20 cellular contexts compared by ENCODE assay signal in genomic region chr4:125891597-125892258, GRCh38.
DNase-seq lines count a peak whose midpoint lies in the region; ATAC-seq, FAIRE-seq and TF ChIP-seq lines count a peak whose summit lies in the region.
"Had no signal": no experiment of that assay in that cellular context is flagged by ENCODE, and none has a peak within 500 bp of the region (broad histone marks: within the 10 kb centered on the region; RNA-seq: fewer than 3 reads in every experiment).

No MANE protein-coding gene starts in this region.

- SMC1A ChIA-PET in GM12878 (lab: Charles Lee; ENCODE audit: uncharacterized antibody, unreplicated experiment): interaction anchor here (0.6 to 1.0 kb wide), 4 partner anchors 13 to 346 kb away, joined by 3 to 4 read pairs (median 3); no protein-coding TSS in a partner anchor

- no peak for FAIRE-seq in GM12878 (lab: Jason Lieb, UNC)
- FAIRE-seq: D721Med had no signal

- ATAC-seq in GM12878 (no peak), HG03460 (IDR thresholded peaks at IDR 0.05; ENCODE audit: unreplicated experiment) (no peak), HG03135 (IDR thresholded peaks at IDR 0.05; ENCODE audit: unreplicated experiment) (no peak)
- ATAC-seq: left lung, natural killer cell had no signal

- 8% methylated on average over 4 of the region's 4 CpGs for WGBS in GM12878 (ENCODE audit: insufficient coverage, insufficient replicate concordance, low lambda C conversion rate, missing lambda C conversion rate)

- H3K27me3 Mint-ChIP-seq in mesothelial cell of epicardium (ENCODE audit: low read depth): no peaks in the 10 kb centered on the region
- H3K27me3 Mint-ChIP-seq: activated T-cell treated with anti-CD3 and anti-CD28 coated beads, Interleukin-2, amount 50 U/mL, for 24 hours had no signal

- H3K4me2 ChIP-seq in GM12878 (ENCODE audit: control insufficient read depth, insufficient read depth): no peak overlapping the region

- DNase-seq in AG08395 (ENCODE audit: low spot score) (peak; percentile 84), HT1080 (ENCODE audit: low read depth) (peak; percentile 46), GM12878 (ENCODE audit: low read depth, low spot score) (no peak), mesothelial cell of epicardium (ENCODE audit: low spot score in 2 of 2, unreplicated experiment in 2 of 2) (no peak), breast epithelium (ENCODE audit: low spot score in 2 of 2) (no peak), HuH-7 (ENCODE audit: low spot score) (no peak)
- DNase-seq: activated CD4-positive, alpha-beta T cell treated with anti-CD3 and anti-CD28 coated beads for 48 hours; activated T-cell treated with anti-CD3 and anti-CD28 coated beads, Interleukin-2, amount 50 U/mL, for 24 hours; erythroblast; left lung; natural killer cell; NCI-H2081 treated with DMSO at 0.1 percent for 48 hours; NK-92 treated with Interleukin-12 subunit alpha and Interleukin-12 subunit beta, amount 100 ng/mL, for 24 hours; stimulated activated CD4-positive, alpha-beta T cell treated with anti-CD3 and anti-CD28 coated beads, Interleukin-2, amount 100 ng/mL, for 24 hours; T1000 had no signal

- no peak for TF ChIP-seq RAD21 in GM12878 (IDR thresholded peaks at IDR 0.05; ENCODE audit: insufficient read depth, low read depth, low read length)

- H4K20me1 ChIP-seq in GM12878 (ENCODE audit: control insufficient read depth, insufficient read depth): no peaks in the 10 kb centered on the region

- H3K9me3 ChIP-seq in GM12878 (replicated peaks; ENCODE audit: control insufficient read depth, insufficient read depth, low read length) (no peaks in the 10 kb centered on the region), breast epithelium (no peaks in the 10 kb centered on the region)
- H3K9me3 ChIP-seq: thoracic aorta had no signal

- intact Hi-C loops in GM12878 (cut with micrococcal nuclease; ENCODE audit: unreplicated experiment) (no loop called here), breast epithelium (cut with DNase I; ENCODE audit: low total_unique reads) (no loop called here)

- H3K4me1 ChIP-seq in GM12878 (ENCODE audit: control insufficient read depth, insufficient read depth, low read length): no peaks in the 10 kb centered on the region
- no peaks in the 10 kb centered on the region for H3K4me1 ChIP-seq in breast epithelium
- H3K4me1 ChIP-seq: left lung had no signal

- TF ChIP-seq CTCF in GM12878 (IDR thresholded peaks at IDR 0.05 in 2 of 3, conservative IDR thresholded peaks at IDR 0.05 in 1 of 3; ENCODE audit: control insufficient read depth in 2 of 3, extremely low read depth in 1 of 3, insufficient read depth in 1 of 3, low read depth in 3 of 3, low read length in 3 of 3) (no peak), mesothelial cell of epicardium (IDR thresholded peaks at IDR 0.05; ENCODE audit: unreplicated experiment) (no peak), breast epithelium (IDR thresholded peaks at IDR 0.05) (no peak)

- no peak overlapping the region for H3K27ac ChIP-seq in GM12878 (ENCODE audit: control insufficient read depth, insufficient read depth)
- no peak overlapping the region for H3K27ac ChIP-seq in breast epithelium
- H3K27ac ChIP-seq: coronary artery, left lung, thoracic aorta had no signal

- peaks cover 16% of the 10 kb centered on the region for H3K9me3 Mint-ChIP-seq in mesothelial cell of epicardium

- H3K36me3 Mint-ChIP-seq in mesothelial cell of epicardium: no peaks in the 10 kb centered on the region

- POLR2A ChIA-PET in GM12878 (lab: Charles Lee): no interaction called here

- in situ Hi-C loops in GM12878 (cut with MboI): no loop called here

- no peaks in the 10 kb centered on the region for H3K36me3 ChIP-seq in GM12878 (ENCODE audit: control insufficient read depth in 2 of 2, insufficient read depth in 2 of 2, low read length in 1 of 2)
- no peaks in the 10 kb centered on the region for H3K36me3 ChIP-seq in breast epithelium
- H3K36me3 ChIP-seq: left lung, thoracic aorta had no signal

- TF ChIP-seq POLR2A in GM12878 (IDR thresholded peaks at IDR 0.05; ENCODE audit: low read depth, low read length) (no peak), breast epithelium (IDR thresholded peaks at IDR 0.05) (no peak)

- peak overlapping the region; percentile 73 for H3K27ac Mint-ChIP-seq in mesothelial cell of epicardium
- H3K27ac Mint-ChIP-seq: activated T-cell treated with anti-CD3 and anti-CD28 coated beads, Interleukin-2, amount 50 U/mL, for 24 hours; natural killer cell had no signal

- H2AFZ ChIP-seq in GM12878 (ENCODE audit: control insufficient read depth, low read depth, low read length): no peak overlapping the region

- H3K27me3 ChIP-seq in GM12878 (replicated peaks in 1 of 2; ENCODE audit: control insufficient read depth in 2 of 2, insufficient read depth in 2 of 2, low read length in 1 of 2) (no peaks in the 10 kb centered on the region), breast epithelium (no peaks in the 10 kb centered on the region)
- H3K27me3 ChIP-seq: left lung had no signal

- RAD21 ChIA-PET in GM12878 (lab: Charles Lee; ENCODE audit: unreplicated experiment): no interaction called here

- no peak overlapping the region for H3K4me3 Mint-ChIP-seq in mesothelial cell of epicardium
- H3K4me3 Mint-ChIP-seq: activated T-cell treated with anti-CD3 and anti-CD28 coated beads, Interleukin-2, amount 50 U/mL, for 24 hours; natural killer cell had no signal

- BruUV-seq in GM12878 (replicated peaks; lab: Mats Ljungman, UMichigan): no TSS peak

- H3K4me3 ChIP-seq in GM12878 (no peak overlapping the region), breast epithelium (no peak overlapping the region)
- H3K4me3 ChIP-seq: coronary artery, left lung, thoracic aorta had no signal

- H3K9ac ChIP-seq in GM12878 (ENCODE audit: control insufficient read depth, insufficient read depth, low read length): no peak overlapping the region

- peaks cover 7% of the 10 kb centered on the region for H3K4me1 Mint-ChIP-seq in mesothelial cell of epicardium
- H3K4me1 Mint-ChIP-seq: natural killer cell had no signal

- CTCF ChIA-PET in GM12878 (lab: Yijun Ruan, JAX): no interaction called here

- no peak for TF ChIP-seq EP300 in GM12878 (IDR thresholded peaks at IDR 0.05; ENCODE audit: borderline replicate concordance in 1 of 2, control insufficient read depth in 1 of 2, low read depth in 2 of 2, low read length in 2 of 2)

- H3K79me2 ChIP-seq in GM12878 (ENCODE audit: control insufficient read depth, insufficient read depth, low read length): no peaks in the 10 kb centered on the region

TF ChIP-seq in GM12878, 131 proteins besides CTCF, POLR2A, EP300 and RAD21:
- no peak for TF ChIP-seq SUPT20H (IDR thresholded peaks at IDR 0.05; ENCODE audit: borderline replicate concordance, control insufficient read depth, low read depth, low read length)
- TF ChIP-seq RAD51 (IDR thresholded peaks at IDR 0.05): peak; percentile 41; the same call in 1 of the 2 replicates
TF ChIP-seq in GM12878: peak in this region for 1.

Comparison
In these comparisons a context has a peak if more than half of its experiments do, and no peak if none do; other contexts are left out.
1. DNase-seq: peak in AG08395 (single experiment) and HT1080 (single experiment); none in GM12878 (single experiment), mesothelial cell of epicardium (0 of 2), breast epithelium (0 of 2) and HuH-7 (single experiment).